Comparison of ENCODE assay signal across 1 cellular context in genomic region chr20:53177687-53178086, GRCh38.
TF ChIP-seq lines count a peak whose summit lies in the region.

No MANE protein-coding gene starts in this region.

TF ChIP-seq in HepG2, 621 proteins besides CTCF, POLR2A, EP300 and RAD21 (continued from another document):
- TF ChIP-seq ZBTB4 (CRISPR knock-in tag; IDR thresholded peaks at IDR 0.05; ENCODE audit: borderline replicate concordance) (no peak), ZNF788 (CRISPR knock-in tag; IDR thresholded peaks at IDR 0.05; ENCODE audit: borderline replicate concordance) (no peak)
